7 cellular contexts compared by ENCODE assay signal in genomic region chrX:2500091-2500680, GRCh38. TPM values are rescaled to one million over a fixed set of nuclear protein-coding genes. Genes with fewer than 3 reads are reported as not detected.
DNase-seq lines count a peak whose midpoint lies in the region; ATAC-seq and TF ChIP-seq lines count a peak whose summit lies in the region.

No MANE protein-coding gene starts in this region.

- H3K9me3 ChIP-seq in tibial artery: no peaks in the 10 kb centered on the region

- ATAC-seq in GM18511 (IDR thresholded peaks at IDR 0.05; ENCODE audit: unreplicated experiment): peak; percentile 61
- ATAC-seq in HG02885 (IDR thresholded peaks at IDR 0.05; ENCODE audit: poor library complexity, unreplicated experiment): peak; percentile 57

- in situ Hi-C loops in SK-MEL-5 (cut with HindIII; ENCODE audit: low pct_unique_long_range_greater_than_20kb, low sequenced_read_pairs): no loop called here

- DNase-seq in SK-MEL-5 (ENCODE audit: low read depth, low spot score) (peak; percentile 14), dorsolateral prefrontal cortex (peak in 2 of 10 donors; percentile 46 to 53), lung microvascular endothelial cell (ENCODE audit: low read depth in 2 of 2) (peak; percentile 42 to 49), tibial artery (peak; percentile 28 to 68), NCI-H2029 treated with DMSO at 0.1 percent for 48 hours (lab: John Stamatoyannopoulos, UW) (no peak)

- H3K27me3 ChIP-seq in dorsolateral prefrontal cortex (no peaks in the 10 kb centered on the region), tibial artery (no peaks in the 10 kb centered on the region)

- H3K4me3 ChIP-seq in dorsolateral prefrontal cortex (peak overlapping the region; percentile 54 to 88 (median 75)), tibial artery (peak overlapping the region; percentile 91 to 97)

- H3K27ac ChIP-seq in dorsolateral prefrontal cortex (peak overlapping the region in 55 of 59 donors; percentile 34 to 94 (median 79)), tibial artery (peak overlapping the region; percentile 95 to 96)

- H3K4me1 ChIP-seq in tibial artery: peaks cover 0 to 33% (median 24%) of the 10 kb centered on the region in 4 donors

- peaks cover 0 to 5% (median 0%) of the 10 kb centered on the region in 3 donors for H3K36me3 ChIP-seq in tibial artery

- intact Hi-C loops in dorsolateral prefrontal cortex (cut with DNase I) (no loop called here), tibial artery (cut with DNase I; ENCODE audit: low total_unique reads) (no loop called here)

- TF ChIP-seq CTCF in dorsolateral prefrontal cortex (IDR thresholded peaks at IDR 0.05 in 54 of 56, conservative IDR thresholded peaks at IDR 0.05 in 2 of 56; ENCODE audit: low read depth in 1 of 56, partially characterized antibody in 56 of 56) (peak in 14 of 56 donors; percentile 7 to 27 (median 16)), tibial artery (IDR thresholded peaks at IDR 0.05) (no peak)

RNA-seq across cellular contexts. Expression of gene DHRSX, which starts 0.6 kb away (rescaled TPM):
- 17.8 and 19.5 TPM in 2 replicates for total RNA-seq in SK-MEL-5 (2014; rRNA removed; shearing (Covaris generic))
- polyA plus RNA-seq in SK-MEL-5 (2015; cell fraction: cytosol; rRNA removed): 16.3 and 21.5 TPM in 2 replicates
- 1.0 and 16.1 TPM in 2 replicates for polyA plus RNA-seq in SK-MEL-5 (2015; cell fraction: nucleus; rRNA removed)
- total RNA-seq in dorsolateral prefrontal cortex (10 to 100 TPM; 11.6 to 43.5 (median 19.3) TPM), lung microvascular endothelial cell (14.4 and 23.6 TPM in 2 replicates)

RNA-seq across cellular contexts. Expression of gene ZBED1, which starts 0.6 kb away (rescaled TPM):
- total RNA-seq in SK-MEL-5 (2014; rRNA removed; shearing (Covaris generic)): 18.0 and 19.1 TPM in 2 replicates
- 21.6 and 30.4 TPM in 2 replicates for polyA plus RNA-seq in SK-MEL-5 (2015; cell fraction: cytosol; rRNA removed)
- 3.2 and 8.4 TPM in 2 replicates for polyA plus RNA-seq in SK-MEL-5 (2015; cell fraction: nucleus; rRNA removed)
- total RNA-seq in dorsolateral prefrontal cortex (10 to 100 TPM; 18.2 to 62.4 (median 29.9) TPM), lung microvascular endothelial cell (26.4 and 46.4 TPM in 2 replicates)
